ENCODE assay signal across 1 cellular context in the genomic region with DNA sequence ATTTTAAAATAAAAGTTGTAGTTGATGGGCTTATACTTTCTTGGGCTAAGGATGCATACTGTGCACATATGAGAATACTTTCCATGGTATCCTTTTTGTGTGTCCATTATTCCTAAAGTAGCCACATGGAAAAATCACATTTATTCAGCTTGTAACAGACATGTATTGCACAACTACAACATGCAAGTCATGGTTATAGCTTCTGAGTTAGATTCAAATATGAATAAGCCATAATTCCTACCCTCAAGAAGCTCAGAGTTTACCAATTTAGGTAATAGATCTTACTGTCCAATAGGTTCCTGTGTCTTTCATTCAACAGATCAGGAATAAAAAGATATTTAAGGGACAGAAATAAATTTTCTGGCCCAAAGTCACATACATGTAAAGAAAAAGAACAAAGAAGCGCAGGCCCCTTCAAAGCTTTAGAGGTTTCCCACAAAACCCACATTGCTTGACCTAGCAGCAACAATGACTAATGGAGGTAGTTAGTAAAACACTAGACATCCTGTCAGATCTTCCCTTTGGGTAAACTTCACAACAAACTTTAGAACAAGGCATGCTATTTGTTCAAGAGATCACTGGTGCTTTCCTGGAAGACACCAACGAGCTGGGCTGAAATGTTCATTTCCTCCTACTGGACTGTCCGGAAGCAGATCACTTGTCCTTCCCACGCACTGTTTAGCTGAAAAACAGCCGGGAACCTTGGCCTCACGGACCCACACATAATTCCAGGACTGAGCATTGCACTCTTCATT.
TF ChIP-seq lines count a peak whose summit lies in the region.

No MANE protein-coding gene starts in this region.

TF ChIP-seq in HepG2, 621 proteins besides CTCF, POLR2A, EP300 and RAD21 (continued from another document and continues in another):
- TF ChIP-seq, protein P1, sequence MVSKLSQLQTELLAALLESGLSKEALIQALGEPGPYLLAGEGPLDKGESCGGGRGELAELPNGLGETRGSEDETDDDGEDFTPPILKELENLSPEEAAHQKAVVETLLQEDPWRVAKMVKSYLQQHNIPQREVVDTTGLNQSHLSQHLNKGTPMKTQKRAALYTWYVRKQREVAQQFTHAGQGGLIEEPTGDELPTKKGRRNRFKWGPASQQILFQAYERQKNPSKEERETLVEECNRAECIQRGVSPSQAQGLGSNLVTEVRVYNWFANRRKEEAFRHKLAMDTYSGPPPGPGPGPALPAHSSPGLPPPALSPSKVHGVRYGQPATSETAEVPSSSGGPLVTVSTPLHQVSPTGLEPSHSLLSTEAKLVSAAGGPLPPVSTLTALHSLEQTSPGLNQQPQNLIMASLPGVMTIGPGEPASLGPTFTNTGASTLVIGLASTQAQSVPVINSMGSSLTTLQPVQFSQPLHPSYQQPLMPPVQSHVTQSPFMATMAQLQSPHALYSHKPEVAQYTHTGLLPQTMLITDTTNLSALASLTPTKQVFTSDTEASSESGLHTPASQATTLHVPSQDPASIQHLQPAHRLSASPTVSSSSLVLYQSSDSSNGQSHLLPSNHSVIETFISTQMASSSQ (IDR thresholded peaks at IDR 0.05; ENCODE audit: low read depth): peak; percentile 70; the same call in 1 of the 2 replicates
- TF ChIP-seq, protein P1 (CRISPR knock-in tag; IDR thresholded peaks at IDR 0.05; ENCODE audit: borderline replicate concordance): peak; percentile 86; the same call in 1 of the 2 replicates
- TF ChIP-seq ZNF614 (CRISPR knock-in tag; IDR thresholded peaks at IDR 0.05; ENCODE audit: borderline replicate concordance) (peak; percentile 71; the same call in 1 of the 2 replicates), NFYB (CRISPR knock-in tag; IDR thresholded peaks at IDR 0.05) (0 out of 2 replicates have a peak, but pooled peaks have one; percentile 31), ETV5 (CRISPR knock-in tag; IDR thresholded peaks at IDR 0.05; ENCODE audit: borderline replicate concordance) (peak; percentile 97), FOSL2 (CRISPR knock-in tag; IDR thresholded peaks at IDR 0.05) (peak; percentile 90), ZNF747 (CRISPR knock-in tag; IDR thresholded peaks at IDR 0.05; ENCODE audit: borderline replicate concordance) (no peak), KLF6 (CRISPR knock-in tag; IDR thresholded peaks at IDR 0.05) (peak; percentile 50; the same call in 1 of the 2 replicates), HHEX (CRISPR knock-in tag; IDR thresholded peaks at IDR 0.05) (peak; percentile 62), ZNF670 (CRISPR knock-in tag; IDR thresholded peaks at IDR 0.05; ENCODE audit: borderline replicate concordance) (peak; percentile 49; the same call in 1 of the 2 replicates), FOXO1 (CRISPR knock-in tag; IDR thresholded peaks at IDR 0.05) (peak; percentile 85), FOXA3 (CRISPR knock-in tag; IDR thresholded peaks at IDR 0.05) (peak; percentile 90), KDM3A (CRISPR knock-in tag; IDR thresholded peaks at IDR 0.05; ENCODE audit: low read depth) (peak; percentile 40; the same call in 1 of the 2 replicates), FOSL1 (CRISPR knock-in tag; IDR thresholded peaks at IDR 0.05; ENCODE audit: borderline replicate concordance) (0 out of 2 replicates have a peak, but pooled peaks have one; percentile 26), ZNF7 (CRISPR knock-in tag; IDR thresholded peaks at IDR 0.05) (no peak), TGIF2 (CRISPR knock-in tag; IDR thresholded peaks at IDR 0.05) (0 out of 2 replicates have a peak, but pooled peaks have one; percentile 19), FIP1L1 (IDR thresholded peaks at IDR 0.05; ENCODE audit: borderline replicate concordance, insufficient read depth, low read depth, low read length) (no peak), ZKSCAN5 (CRISPR knock-in tag; IDR thresholded peaks at IDR 0.05) (no peak), KLF16 (CRISPR knock-in tag; IDR thresholded peaks at IDR 0.05) (peak in 1 of 2 experiments; percentile 57; a peak in 1 of 4 replicates), SP2 (CRISPR knock-in tag; IDR thresholded peaks at IDR 0.05) (no peak), HMG20A (CRISPR knock-in tag; IDR thresholded peaks at IDR 0.05; ENCODE audit: borderline replicate concordance) (peak; percentile 92), KLF9 (CRISPR knock-in tag; IDR thresholded peaks at IDR 0.05; ENCODE audit: low read depth) (no peak), TP53 (CRISPR knock-in tag; conservative IDR thresholded peaks at IDR 0.05) (no peak), NR2F2 (IDR thresholded peaks at IDR 0.05; ENCODE audit: borderline replicate concordance, low read depth) (peak; percentile 80), ISL2 (CRISPR knock-in tag; IDR thresholded peaks at IDR 0.05) (peak; percentile 72; the same call in 1 of the 2 replicates), ASH2L (IDR thresholded peaks at IDR 0.05; ENCODE audit: insufficient read length, low read depth, low read length) (peak; percentile 12)
- TF ChIP-seq, protein P2, sequence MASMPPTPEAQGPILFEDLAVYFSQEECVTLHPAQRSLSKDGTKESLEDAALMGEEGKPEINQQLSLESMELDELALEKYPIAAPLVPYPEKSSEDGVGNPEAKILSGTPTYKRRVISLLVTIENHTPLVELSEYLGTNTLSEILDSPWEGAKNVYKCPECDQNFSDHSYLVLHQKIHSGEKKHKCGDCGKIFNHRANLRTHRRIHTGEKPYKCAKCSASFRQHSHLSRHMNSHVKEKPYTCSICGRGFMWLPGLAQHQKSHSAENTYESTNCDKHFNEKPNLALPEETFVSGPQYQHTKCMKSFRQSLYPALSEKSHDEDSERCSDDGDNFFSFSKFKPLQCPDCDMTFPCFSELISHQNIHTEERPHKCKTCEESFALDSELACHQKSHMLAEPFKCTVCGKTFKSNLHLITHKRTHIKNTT (CRISPR knock-in tag; IDR thresholded peaks at IDR 0.05): no peak
- TF ChIP-seq, protein P3, sequence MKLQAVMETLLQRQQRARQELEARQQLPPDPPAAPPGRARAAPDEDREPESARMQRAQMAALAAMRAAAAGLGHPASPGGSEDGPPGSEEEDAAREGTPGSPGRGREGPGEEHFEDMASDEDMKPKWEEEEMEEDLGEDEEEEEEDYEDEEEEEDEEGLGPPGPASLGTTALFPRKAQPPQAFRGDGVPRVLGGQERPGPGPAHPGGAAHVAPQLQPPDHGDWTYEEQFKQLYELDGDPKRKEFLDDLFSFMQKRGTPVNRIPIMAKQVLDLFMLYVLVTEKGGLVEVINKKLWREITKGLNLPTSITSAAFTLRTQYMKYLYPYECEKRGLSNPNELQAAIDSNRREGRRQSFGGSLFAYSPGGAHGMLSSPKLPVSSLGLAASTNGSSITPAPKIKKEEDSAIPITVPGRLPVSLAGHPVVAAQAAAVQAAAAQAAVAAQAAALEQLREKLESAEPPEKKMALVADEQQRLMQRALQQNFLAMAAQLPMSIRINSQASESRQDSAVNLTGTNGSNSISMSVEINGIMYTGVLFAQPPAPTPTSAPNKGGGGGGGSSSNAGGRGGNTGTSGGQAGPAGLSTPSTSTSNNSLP (IDR thresholded peaks at IDR 0.05; ENCODE audit: low read depth, low read length): no peak
- TF ChIP-seq, protein P4, sequence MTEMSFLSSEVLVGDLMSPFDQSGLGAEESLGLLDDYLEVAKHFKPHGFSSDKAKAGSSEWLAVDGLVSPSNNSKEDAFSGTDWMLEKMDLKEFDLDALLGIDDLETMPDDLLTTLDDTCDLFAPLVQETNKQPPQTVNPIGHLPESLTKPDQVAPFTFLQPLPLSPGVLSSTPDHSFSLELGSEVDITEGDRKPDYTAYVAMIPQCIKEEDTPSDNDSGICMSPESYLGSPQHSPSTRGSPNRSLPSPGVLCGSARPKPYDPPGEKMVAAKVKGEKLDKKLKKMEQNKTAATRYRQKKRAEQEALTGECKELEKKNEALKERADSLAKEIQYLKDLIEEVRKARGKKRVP (CRISPR knock-in tag; IDR thresholded peaks at IDR 0.05): peak in 1 of 2 experiments; percentile 64; a peak in 2 of 4 replicates
- TF ChIP-seq, protein P5, sequence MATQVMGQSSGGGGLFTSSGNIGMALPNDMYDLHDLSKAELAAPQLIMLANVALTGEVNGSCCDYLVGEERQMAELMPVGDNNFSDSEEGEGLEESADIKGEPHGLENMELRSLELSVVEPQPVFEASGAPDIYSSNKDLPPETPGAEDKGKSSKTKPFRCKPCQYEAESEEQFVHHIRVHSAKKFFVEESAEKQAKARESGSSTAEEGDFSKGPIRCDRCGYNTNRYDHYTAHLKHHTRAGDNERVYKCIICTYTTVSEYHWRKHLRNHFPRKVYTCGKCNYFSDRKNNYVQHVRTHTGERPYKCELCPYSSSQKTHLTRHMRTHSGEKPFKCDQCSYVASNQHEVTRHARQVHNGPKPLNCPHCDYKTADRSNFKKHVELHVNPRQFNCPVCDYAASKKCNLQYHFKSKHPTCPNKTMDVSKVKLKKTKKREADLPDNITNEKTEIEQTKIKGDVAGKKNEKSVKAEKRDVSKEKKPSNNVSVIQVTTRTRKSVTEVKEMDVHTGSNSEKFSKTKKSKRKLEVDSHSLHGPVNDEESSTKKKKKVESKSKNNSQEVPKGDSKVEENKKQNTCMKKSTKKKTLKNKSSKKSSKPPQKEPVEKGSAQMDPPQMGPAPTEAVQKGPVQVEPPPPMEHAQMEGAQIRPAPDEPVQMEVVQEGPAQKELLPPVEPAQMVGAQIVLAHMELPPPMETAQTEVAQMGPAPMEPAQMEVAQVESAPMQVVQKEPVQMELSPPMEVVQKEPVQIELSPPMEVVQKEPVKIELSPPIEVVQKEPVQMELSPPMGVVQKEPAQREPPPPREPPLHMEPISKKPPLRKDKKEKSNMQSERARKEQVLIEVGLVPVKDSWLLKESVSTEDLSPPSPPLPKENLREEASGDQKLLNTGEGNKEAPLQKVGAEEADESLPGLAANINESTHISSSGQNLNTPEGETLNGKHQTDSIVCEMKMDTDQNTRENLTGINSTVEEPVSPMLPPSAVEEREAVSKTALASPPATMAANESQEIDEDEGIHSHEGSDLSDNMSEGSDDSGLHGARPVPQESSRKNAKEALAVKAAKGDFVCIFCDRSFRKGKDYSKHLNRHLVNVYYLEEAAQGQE (IDR thresholded peaks at IDR 0.05; ENCODE audit: borderline replicate concordance in 1 of 2, low read depth in 1 of 2, low read length in 2 of 2): peak in 1 of 2 experiments; percentile 70; a peak in 1 of 4 replicates
- TF ChIP-seq, protein P6, sequence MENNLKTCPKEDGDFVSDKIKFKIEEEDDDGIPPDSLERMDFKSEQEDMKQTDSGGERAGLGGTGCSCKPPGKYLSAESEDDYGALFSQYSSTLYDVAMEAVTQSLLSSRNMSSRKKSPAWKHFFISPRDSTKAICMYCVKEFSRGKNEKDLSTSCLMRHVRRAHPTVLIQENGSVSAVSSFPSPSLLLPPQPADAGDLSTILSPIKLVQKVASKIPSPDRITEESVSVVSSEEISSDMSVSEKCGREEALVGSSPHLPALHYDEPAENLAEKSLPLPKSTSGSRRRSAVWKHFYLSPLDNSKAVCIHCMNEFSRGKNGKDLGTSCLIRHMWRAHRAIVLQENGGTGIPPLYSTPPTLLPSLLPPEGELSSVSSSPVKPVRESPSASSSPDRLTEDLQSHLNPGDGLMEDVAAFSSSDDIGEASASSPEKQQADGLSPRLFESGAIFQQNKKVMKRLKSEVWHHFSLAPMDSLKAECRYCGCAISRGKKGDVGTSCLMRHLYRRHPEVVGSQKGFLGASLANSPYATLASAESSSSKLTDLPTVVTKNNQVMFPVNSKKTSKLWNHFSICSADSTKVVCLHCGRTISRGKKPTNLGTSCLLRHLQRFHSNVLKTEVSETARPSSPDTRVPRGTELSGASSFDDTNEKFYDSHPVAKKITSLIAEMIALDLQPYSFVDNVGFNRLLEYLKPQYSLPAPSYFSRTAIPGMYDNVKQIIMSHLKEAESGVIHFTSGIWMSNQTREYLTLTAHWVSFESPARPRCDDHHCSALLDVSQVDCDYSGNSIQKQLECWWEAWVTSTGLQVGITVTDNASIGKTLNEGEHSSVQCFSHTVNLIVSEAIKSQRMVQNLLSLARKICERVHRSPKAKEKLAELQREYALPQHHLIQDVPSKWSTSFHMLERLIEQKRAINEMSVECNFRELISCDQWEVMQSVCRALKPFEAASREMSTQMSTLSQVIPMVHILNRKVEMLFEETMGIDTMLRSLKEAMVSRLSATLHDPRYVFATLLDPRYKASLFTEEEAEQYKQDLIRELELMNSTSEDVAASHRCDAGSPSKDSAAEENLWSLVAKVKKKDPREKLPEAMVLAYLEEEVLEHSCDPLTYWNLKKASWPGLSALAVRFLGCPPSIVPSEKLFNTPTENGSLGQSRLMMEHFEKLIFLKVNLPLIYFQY (CRISPR knock-in tag; IDR thresholded peaks at IDR 0.05; ENCODE audit: borderline replicate concordance): peak; percentile 25; the same call in 1 of the 2 replicates
